ENCODE assay signal across 7 cellular contexts in genomic region chr7:38354279-38354851, GRCh38.
DNase-seq lines count a peak whose midpoint lies in the region; ATAC-seq and TF ChIP-seq lines count a peak whose summit lies in the region.
"Not testable (repeated sequence)": the region's sequence is repeated elsewhere in the genome, so short reads cannot be mapped to it uniquely, and the experiment has no call there.

No MANE protein-coding gene starts in this region.

- not testable (repeated sequence) for H3K79me2 ChIP-seq in trophoblast cell (ENCODE audit: control insufficient read depth, insufficient read depth, low read length, poor library complexity)

- H3K9me3 Mint-ChIP-seq in central memory CD8-positive, alpha-beta T cell, result not testable (repeated sequence)

- TF ChIP-seq RAD21 in Ishikawa (IDR thresholded peaks at IDR 0.05; ENCODE audit: low read depth), result peak; percentile 26; the same call in 1 of the 2 replicates

- not testable (repeated sequence) for H3K9ac ChIP-seq in trophoblast cell (ENCODE audit: low read length)

- H3K36me3 ChIP-seq in trophoblast cell (ENCODE audit: control insufficient read depth in 1 of 2, insufficient read depth in 2 of 2, low read length in 2 of 2), result not testable (repeated sequence)

- TF ChIP-seq EP300 in Ishikawa (IDR thresholded peaks at IDR 0.05; ENCODE audit: borderline replicate concordance), result not testable (repeated sequence)

- not testable (repeated sequence) for H3K27me3 ChIP-seq in trophoblast cell (ENCODE audit: insufficient read depth, low read length)

- H3K4me3 Mint-ChIP-seq in central memory CD8-positive, alpha-beta T cell, result peak overlapping the region; percentile 83

- ATAC-seq in central memory CD8-positive, alpha-beta T cell (replicated peaks; ENCODE audit: extremely low read depth, poor library complexity, severe bottlenecking), result not testable (repeated sequence)
- ATAC-seq in left ventricle myocardium superior, result peak; percentile 77

- not testable (repeated sequence) for H3K18ac ChIP-seq in trophoblast cell (ENCODE audit: low read length)

- not testable (repeated sequence) for H2AK5ac ChIP-seq in trophoblast cell (ENCODE audit: low read length)

- H3K4me1 Mint-ChIP-seq in central memory CD8-positive, alpha-beta T cell, result peaks cover 24% of the 10 kb centered on the region

- H3K36me3 Mint-ChIP-seq in central memory CD8-positive, alpha-beta T cell (ENCODE audit: insufficient read depth), result peaks cover 10% of the 10 kb centered on the region

- H4K12ac ChIP-seq in trophoblast cell (ENCODE audit: low read depth, low read length), result not testable (repeated sequence)

- not testable (repeated sequence) for H3K27ac ChIP-seq in trophoblast cell (ENCODE audit: low read depth, low read length)

- not testable (repeated sequence) for H3K9me3 ChIP-seq in trophoblast cell (ENCODE audit: insufficient read depth, low read depth, low read length)

- not testable (repeated sequence) for H2BK12ac ChIP-seq in trophoblast cell (ENCODE audit: low read length)

- H3K23ac ChIP-seq in trophoblast cell (ENCODE audit: low read length), result not testable (repeated sequence)

- H3K4me1 ChIP-seq in trophoblast cell (ENCODE audit: control insufficient read depth in 1 of 2, insufficient read depth in 2 of 2, low read length in 2 of 2), result not testable (repeated sequence)

- not testable (repeated sequence) for H3K4ac ChIP-seq in trophoblast cell (ENCODE audit: low read depth, low read length)

- not testable (repeated sequence) for H3K27me3 Mint-ChIP-seq in central memory CD8-positive, alpha-beta T cell

- intact Hi-C loops in left ventricle myocardium superior (cut with micrococcal nuclease), result not testable (repeated sequence)

- H4K91ac ChIP-seq in trophoblast cell (ENCODE audit: low read depth, low read length), result not testable (repeated sequence)

- H3K27ac Mint-ChIP-seq in central memory CD8-positive, alpha-beta T cell (ENCODE audit: low read depth), result not testable (repeated sequence)

- H3K79me1 ChIP-seq in trophoblast cell (ENCODE audit: low read length), result not testable (repeated sequence)

- not testable (repeated sequence) for H2BK120ac ChIP-seq in trophoblast cell (ENCODE audit: insufficient read depth, low read length, poor library complexity)

- H2BK5ac ChIP-seq in trophoblast cell (ENCODE audit: low read depth, low read length, poor library complexity), result not testable (repeated sequence)

- not testable (repeated sequence) for H3K4me3 ChIP-seq in trophoblast cell (ENCODE audit: low read depth, low read length)

- not testable (repeated sequence) for H3K4me2 ChIP-seq in trophoblast cell (ENCODE audit: low read length)

- not testable (repeated sequence) for H2AFZ ChIP-seq in trophoblast cell (ENCODE audit: insufficient read depth, low read length, poor library complexity)

- no CpG with 5 or more reads among the region's 8 CpGs for WGBS in trophoblast cell (ENCODE audit: extremely low coverage, insufficient coverage, insufficient read length)

- not testable (repeated sequence) for H4K8ac ChIP-seq in trophoblast cell (ENCODE audit: low read depth, low read length)

- not testable (repeated sequence) for H3K14ac ChIP-seq in trophoblast cell (ENCODE audit: low read length)

- peak; percentile 60 for DNase-seq in GDM1 (lab: John Stamatoyannopoulos, UW)
- DNase-seq in RPMI8226, result peak; percentile 71
- DNase-seq in activated CD8-positive, alpha-beta memory T cell treated with anti-CD3 and anti-CD28 coated beads, Interleukin-2, amount 50 U/mL, for 48 hours, result peak; percentile 81
- DNase-seq in central memory CD8-positive, alpha-beta T cell (ENCODE audit: low spot score in 2 of 2), result not testable (repeated sequence)
- peak; percentile 66 for DNase-seq in left ventricle myocardium superior
- DNase-seq in trophoblast cell, result peak; percentile 57 to 76
